ENCODE assay signal across 12 cellular contexts in the genomic region with DNA sequence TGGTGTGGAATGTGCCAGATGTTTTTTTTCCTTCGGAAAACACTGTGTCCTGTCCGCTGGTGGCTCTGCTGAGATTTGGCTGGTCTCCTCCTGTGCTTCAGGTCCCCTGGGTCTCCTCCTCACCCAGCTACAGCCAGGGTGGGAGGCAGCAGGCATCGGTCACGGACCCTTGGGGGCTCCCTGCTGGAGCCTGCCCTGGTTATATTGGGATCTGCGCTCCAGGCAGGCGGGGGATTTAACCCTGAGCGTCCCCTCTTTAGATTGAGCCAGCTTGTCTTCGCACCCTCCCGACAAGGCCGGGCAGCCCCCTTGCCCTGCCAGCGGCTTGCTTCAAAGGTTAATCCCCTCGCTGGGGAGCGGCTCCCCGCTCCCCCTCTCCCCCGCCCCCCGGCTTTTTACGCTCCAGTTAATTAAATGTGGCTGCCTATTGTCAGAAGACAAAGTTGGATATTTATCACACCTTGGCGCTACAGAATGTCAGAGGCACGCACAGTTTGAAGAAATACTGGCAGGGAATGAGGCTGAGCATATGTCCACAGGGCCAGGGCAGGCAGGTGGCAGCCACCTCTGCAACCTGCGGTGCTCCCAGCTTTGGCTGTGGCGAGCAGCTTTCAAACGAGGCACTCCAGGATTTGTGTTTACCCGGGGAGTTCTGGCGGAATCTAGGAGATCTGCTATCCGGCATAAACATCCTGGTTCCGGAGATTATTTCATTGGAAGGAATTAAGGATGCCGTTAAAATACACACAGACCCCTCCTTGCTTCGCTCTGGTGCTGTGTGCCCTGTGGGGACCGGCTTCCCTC. TPM values are rescaled to one million over a fixed set of nuclear protein-coding genes. Genes with fewer than 3 reads are reported as not detected.
DNase-seq lines count a peak whose midpoint lies in the region; ATAC-seq and TF ChIP-seq lines count a peak whose summit lies in the region.
"Had no signal": no experiment of that assay in that cellular context is flagged by ENCODE, and none has a peak within 500 bp of the region (broad histone marks: within the 10 kb centered on the region; RNA-seq: fewer than 3 reads in every experiment).

No MANE protein-coding gene starts in this region.

- H3K9me3 ChIP-seq in AG04450 (ENCODE audit: control insufficient read depth, insufficient read depth, low read length): peaks cover 6% of the 10 kb centered on the region; the same call in 1 of the 2 replicates
- no peaks in the 10 kb centered on the region for H3K9me3 ChIP-seq in Loucy (ENCODE audit: insufficient read depth, low read depth, low read length)
- no peaks in the 10 kb centered on the region for H3K9me3 ChIP-seq in neural cell (ENCODE audit: low read length)
- H3K9me3 ChIP-seq: mucosa of descending colon had no signal

- H3K9ac ChIP-seq in Loucy (ENCODE audit: low read depth, low read length, poor library complexity, severe bottlenecking) (peak overlapping the region; percentile 43), neural cell (ENCODE audit: low read length) (peak overlapping the region; percentile 60)

- no peaks in the 10 kb centered on the region for H3K27me3 Mint-ChIP-seq in chondrocyte (ENCODE audit: low read depth)
- H3K27me3 Mint-ChIP-seq in activated naive CD8-positive, alpha-beta T cell treated with anti-CD3 and anti-CD28 coated beads for 36 hours: no peaks in the 10 kb centered on the region

- no peak for DNase-seq in AG04450 (ENCODE audit: low read depth, low spot score)
- no peak for DNase-seq in chondrocyte (ENCODE audit: low spot score)
- no peak for DNase-seq in SW480 (ENCODE audit: low spot score)
- DNase-seq in NCI-H2029 treated with DMSO at 0.1 percent for 48 hours (lab: John Stamatoyannopoulos, UW): no peak
- no peak for DNase-seq in activated naive CD8-positive, alpha-beta T cell treated with anti-CD3 and anti-CD28 coated beads for 36 hours
- DNase-seq: activated CD4-positive, CD25-positive, alpha-beta regulatory T cell; CD8-positive, alpha-beta T cell; foreskin melanocyte had no signal

- H3K27me3 ChIP-seq in AG04450 (ENCODE audit: control insufficient read depth, insufficient read depth, low read length) (no peaks in the 10 kb centered on the region), Loucy (ENCODE audit: insufficient read depth, low read length, poor library complexity, severe bottlenecking) (no peaks in the 10 kb centered on the region), neural cell (ENCODE audit: insufficient read depth, low read depth, low read length) (no peaks in the 10 kb centered on the region)

- TF ChIP-seq CTCF in AG04450 (IDR thresholded peaks at IDR 0.05; ENCODE audit: low read depth, low read length) (no peak), Loucy (conservative IDR thresholded peaks at IDR 0.05; ENCODE audit: low read length) (no peak), chondrocyte (IDR thresholded peaks at IDR 0.05) (no peak), neural cell (IDR thresholded peaks at IDR 0.05; ENCODE audit: poor library complexity, severe bottlenecking) (no peak)

- H3K9me2 ChIP-seq in Loucy (replicated peaks; ENCODE audit: low read depth, low read length) (no peaks in the 10 kb centered on the region), neural cell (ENCODE audit: insufficient read depth, low read length) (no peaks in the 10 kb centered on the region)

- H3K9me3 Mint-ChIP-seq in chondrocyte (ENCODE audit: low read depth): no peaks in the 10 kb centered on the region
- H3K9me3 Mint-ChIP-seq in activated naive CD8-positive, alpha-beta T cell treated with anti-CD3 and anti-CD28 coated beads for 36 hours: no peaks in the 10 kb centered on the region
- H3K9me3 Mint-ChIP-seq: CD8-positive, alpha-beta T cell had no signal

- H3K4me3 Mint-ChIP-seq in chondrocyte (ENCODE audit: unreplicated experiment): no peak overlapping the region
- no peak overlapping the region for H3K4me3 Mint-ChIP-seq in activated naive CD8-positive, alpha-beta T cell treated with anti-CD3 and anti-CD28 coated beads for 36 hours
- H3K4me3 Mint-ChIP-seq: CD8-positive, alpha-beta T cell had no signal

- H3K4me3 ChIP-seq in AG04450 (ENCODE audit: low read depth, low read length): no peak overlapping the region
- H3K4me3 ChIP-seq in Loucy (ENCODE audit: low read length, poor library complexity, severe bottlenecking): no peak overlapping the region
- H3K4me3 ChIP-seq in neural cell (ENCODE audit: low read length): peak overlapping the region; percentile 59
- H3K4me3 ChIP-seq: mucosa of descending colon had no signal

- CTCF ChIA-PET in AG04450 (lab: Charles Lee): interaction anchor here (0.9 to 1.8 kb wide), 4 partner anchors 10 to 155 kb away, joined by 3 to 5 read pairs (median 4); no protein-coding TSS in a partner anchor

- H4K20me1 ChIP-seq in Loucy (ENCODE audit: insufficient read depth, low read length, poor library complexity, severe bottlenecking): peaks cover 90% of the 10 kb centered on the region
- H4K20me1 ChIP-seq in neural cell (ENCODE audit: insufficient read depth): peaks cover 16% of the 10 kb centered on the region

- H3K4me2 ChIP-seq in Loucy (ENCODE audit: low read depth, low read length, poor library complexity, severe bottlenecking) (peak overlapping the region; percentile 23), neural cell (ENCODE audit: low read length) (peak overlapping the region; percentile 16)

- peaks cover 100% of the 10 kb centered on the region for H3K79me2 ChIP-seq in Loucy (ENCODE audit: insufficient read depth, low read length)
- peaks cover 100% of the 10 kb centered on the region for H3K79me2 ChIP-seq in neural cell (replicated peaks; ENCODE audit: insufficient read depth, low read length)

- H3K27ac ChIP-seq in AG04450 (ENCODE audit: low read depth, low read length) (peak overlapping the region; percentile 3), neural cell (ENCODE audit: low read length) (peak overlapping the region; percentile 44)

- no peak for ATAC-seq in HG03354 (IDR thresholded peaks at IDR 0.05; ENCODE audit: poor library complexity, severe bottlenecking, unreplicated experiment)
- ATAC-seq: CD8-positive, alpha-beta T cell had no signal

- POLR2A ChIA-PET in AG04450 (lab: Yijun Ruan, JAX): interaction anchor here (1.3 kb wide), 1 partner anchor 21 kb away, joined by 3 read pairs; no protein-coding TSS in a partner anchor

- H3K27ac Mint-ChIP-seq in chondrocyte (ENCODE audit: unreplicated experiment): peak overlapping the region; percentile 100
- no peak overlapping the region for H3K27ac Mint-ChIP-seq in activated naive CD8-positive, alpha-beta T cell treated with anti-CD3 and anti-CD28 coated beads for 36 hours
- H3K27ac Mint-ChIP-seq: CD8-positive, alpha-beta T cell had no signal

- peaks cover 60% of the 10 kb centered on the region for H3K4me1 Mint-ChIP-seq in chondrocyte (ENCODE audit: low read depth)
- H3K4me1 Mint-ChIP-seq in activated naive CD8-positive, alpha-beta T cell treated with anti-CD3 and anti-CD28 coated beads for 36 hours: peaks cover 51% of the 10 kb centered on the region

- no peak for TF ChIP-seq EP300 in neural cell (conservative IDR thresholded peaks at IDR 0.05; ENCODE audit: poor library complexity, severe bottlenecking)

- no peak for TF ChIP-seq RAD21 in neural cell (conservative IDR thresholded peaks at IDR 0.05)

- no peaks in the 10 kb centered on the region for H3K36me3 Mint-ChIP-seq in chondrocyte (ENCODE audit: low read depth)
- H3K36me3 Mint-ChIP-seq in activated naive CD8-positive, alpha-beta T cell treated with anti-CD3 and anti-CD28 coated beads for 36 hours: peaks cover 11% of the 10 kb centered on the region

- H3K4me1 ChIP-seq in Loucy (ENCODE audit: insufficient read depth, low read length, poor library complexity, severe bottlenecking): peaks cover 59% of the 10 kb centered on the region

- peaks cover 10% of the 10 kb centered on the region for H3F3A ChIP-seq in Loucy (ENCODE audit: low read depth)
- H3F3A ChIP-seq in neural cell (ENCODE audit: insufficient read depth, low read length, poor library complexity, severe bottlenecking): no peaks in the 10 kb centered on the region

- H2AFZ ChIP-seq in Loucy (ENCODE audit: low read length) (no peak overlapping the region), neural cell (ENCODE audit: low read depth, low read length) (no peak overlapping the region)

- H3K36me3 ChIP-seq in Loucy (ENCODE audit: insufficient read depth, low read length) (peaks cover 48% of the 10 kb centered on the region; the same call in 1 of the 2 replicates), neural cell (ENCODE audit: insufficient read depth, low read length) (no peaks in the 10 kb centered on the region)

TF ChIP-seq in neural cell, 6 proteins besides CTCF, POLR2A, EP300 and RAD21 (continues in another document):
- TF ChIP-seq MXI1 (conservative IDR thresholded peaks at IDR 0.05; ENCODE audit: poor library complexity, severe bottlenecking) (peak; percentile 18), TAF1 (IDR thresholded peaks at IDR 0.05; ENCODE audit: low read depth) (no peak), POLR2AphosphoS5 (IDR thresholded peaks at IDR 0.05) (no peak), SMC3 (conservative IDR thresholded peaks at IDR 0.05; ENCODE audit: poor library complexity) (no peak), EZH2 (IDR thresholded peaks at IDR 0.05; ENCODE audit: borderline replicate concordance, insufficient read depth, low read length, poor library complexity, severe bottlenecking) (no peak)

RNA-seq across cellular contexts. Expression of gene GSE1, which starts 38.2 kb away (rescaled TPM):
- polyA plus RNA-seq in AG04450 (2011; rRNA removed): 18.2 and 21.0 TPM in 2 replicates
- 23.7 and 24.1 TPM in 2 replicates for polyA minus RNA-seq in AG04450 (2011; rRNA and poly(A)+ RNA removed)
- 22.6 to 37.1 TPM (median 24.0 TPM) in 3 replicates for total RNA-seq in chondrocyte
- 35.6 and 38.3 TPM in 2 replicates for polyA plus RNA-seq in neural cell
- polyA minus RNA-seq in neural cell: 65.7 and 89.0 TPM in 2 replicates
- total RNA-seq in activated naive CD8-positive, alpha-beta T cell treated with anti-CD3 and anti-CD28 coated beads for 36 hours: 10 to 100 TPM; 25.1 to 27.6 TPM
